Comparison of ENCODE assay signal across 7 cellular contexts in genomic region chr12:46546634-46547273, GRCh38.
DNase-seq lines count a peak whose midpoint lies in the region; ATAC-seq and TF ChIP-seq lines count a peak whose summit lies in the region.

No MANE protein-coding gene starts in this region.

- H3K9me3 ChIP-seq in gastrocnemius medialis, result no peaks in the 10 kb centered on the region

- DNase-seq in gastrocnemius medialis, result no peak
- DNase-seq in GOT3 (lab: John Stamatoyannopoulos, UW), result no peak
- no peak for DNase-seq in NCI-H2171 (lab: John Stamatoyannopoulos, UW)
- no peak for DNase-seq in DMS153 (lab: John Stamatoyannopoulos, UW)

- no peak for TF ChIP-seq CTCF in gastrocnemius medialis (IDR thresholded peaks at IDR 0.05 in 4 of 5, conservative IDR thresholded peaks at IDR 0.05 in 1 of 5)

- peaks cover 23 to 26% of the 10 kb centered on the region in 2 donors for H3K4me1 ChIP-seq in gastrocnemius medialis

- H3K4me3 ChIP-seq in gastrocnemius medialis, result no peak overlapping the region

- H3K36me3 ChIP-seq in gastrocnemius medialis, result no peaks in the 10 kb centered on the region

- peaks cover 60% of the 10 kb centered on the region for H3K4me1 Mint-ChIP-seq in T-helper 1 cell treated with Interleukin-12 subunit alpha and Interleukin-12 subunit beta and Interleukin-4 antibody, amounts not matched to agents 30 μg/mL and 1 μg/mL, for 36 hours (ENCODE audit: low read depth)

- H3K27ac ChIP-seq in gastrocnemius medialis, result peak overlapping the region; percentile 72 to 81 (median 76)

- H3K27me3 Mint-ChIP-seq in T-helper 1 cell treated with Interleukin-12 subunit alpha and Interleukin-12 subunit beta and Interleukin-4 antibody, amounts not matched to agents 30 μg/mL and 1 μg/mL, for 36 hours (ENCODE audit: low read depth), result no peaks in the 10 kb centered on the region

- peak overlapping the region; percentile 36 for H3K4me3 Mint-ChIP-seq in T-helper 1 cell treated with Interleukin-12 subunit alpha and Interleukin-12 subunit beta and Interleukin-4 antibody, amounts not matched to agents 30 μg/mL and 1 μg/mL, for 36 hours

- H3K27me3 ChIP-seq in gastrocnemius medialis, result no peaks in the 10 kb centered on the region

- no peak for TF ChIP-seq POLR2A in gastrocnemius medialis (IDR thresholded peaks at IDR 0.05)

- in situ Hi-C loops in gastrocnemius medialis (cut with MboI; ENCODE audit: low sequenced_read_pairs in 4 of 4), result no loop called here

- peaks cover 30% of the 10 kb centered on the region for H3K36me3 Mint-ChIP-seq in T-helper 1 cell treated with Interleukin-12 subunit alpha and Interleukin-12 subunit beta and Interleukin-4 antibody, amounts not matched to agents 30 μg/mL and 1 μg/mL, for 36 hours (ENCODE audit: low read depth)

- intact Hi-C loops in gastrocnemius medialis (cut with DNase I; ENCODE audit: low total_unique reads), result no loop called here

- peaks cover 22% of the 10 kb centered on the region for H3K9me3 Mint-ChIP-seq in T-helper 1 cell treated with Interleukin-12 subunit alpha and Interleukin-12 subunit beta and Interleukin-4 antibody, amounts not matched to agents 30 μg/mL and 1 μg/mL, for 36 hours

- ATAC-seq in GM19043 (IDR thresholded peaks at IDR 0.05; ENCODE audit: low read depth, unreplicated experiment) (peak; percentile 94), HG02885 (IDR thresholded peaks at IDR 0.05; ENCODE audit: poor library complexity, unreplicated experiment) (peak; percentile 99), gastrocnemius medialis (no peak)

- peak overlapping the region; percentile 74 for H3K27ac Mint-ChIP-seq in T-helper 1 cell treated with Interleukin-12 subunit alpha and Interleukin-12 subunit beta and Interleukin-4 antibody, amounts not matched to agents 30 μg/mL and 1 μg/mL, for 36 hours

Comparison
In these comparisons a context has a peak if more than half of its experiments do, and no peak if none do; other contexts are left out.
1. ATAC-seq: peak in GM19043 (single experiment) and HG02885 (single experiment); none in gastrocnemius medialis (0 of 2).